In the genomic region with DNA sequence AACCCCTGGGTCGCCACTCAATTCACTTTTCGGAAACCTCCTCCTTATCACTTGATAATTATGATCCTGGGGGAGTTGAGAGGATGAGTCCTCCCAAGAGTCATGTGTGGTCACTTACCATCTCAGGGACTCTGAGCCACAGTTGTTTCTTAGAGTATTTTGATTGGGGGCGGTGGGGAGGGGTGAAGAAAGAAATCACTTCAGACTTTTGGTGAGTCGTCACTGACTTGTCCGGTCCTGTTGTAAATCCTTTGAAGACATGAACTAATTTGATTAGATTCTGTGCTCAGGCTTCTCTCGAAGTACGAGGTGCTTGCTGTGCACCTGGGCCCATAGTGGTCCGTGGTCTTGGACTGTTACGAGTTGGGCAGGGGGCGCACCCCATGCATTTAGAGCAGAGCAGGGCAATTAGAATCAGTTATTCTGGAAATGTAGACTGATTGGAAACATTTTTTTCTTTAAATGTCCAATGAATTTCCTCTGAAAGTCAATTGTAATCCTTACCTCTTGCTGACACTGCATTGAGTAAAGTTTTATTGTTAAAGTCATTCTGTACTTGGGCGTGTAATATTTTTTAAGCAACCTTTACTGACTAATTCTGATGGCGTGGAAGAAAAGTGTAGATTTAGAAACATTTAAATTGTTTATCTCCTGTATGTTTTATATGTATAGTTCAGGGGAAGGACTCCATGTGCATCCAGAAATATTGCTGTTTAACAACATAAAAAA, we compare ENCODE assay signal across 8 cellular contexts.
DNase-seq lines count a peak whose midpoint lies in the region; ATAC-seq and TF ChIP-seq lines count a peak whose summit lies in the region.

No MANE protein-coding gene starts in this region.

- H3K36me3 ChIP-seq in upper lobe of right lung = peaks cover 12% of the 10 kb centered on the region

- H3K4me1 Mint-ChIP-seq in activated CD8-positive, alpha-beta memory T cell treated with anti-CD3 and anti-CD28 coated beads, Interleukin-2, amount 10 ng/mL, durations not matched to agents 7 days and 5 days = peaks cover 33% of the 10 kb centered on the region
- peaks cover 33% of the 10 kb centered on the region for H3K4me1 Mint-ChIP-seq in stimulated activated memory B cell treated with anti-CD40 and anti-IgM and Interleukin-4, amounts not matched to agents 10 μg/mL and 1 μg/mL and 100 μg/mL, for 72 hours

- no peak for ATAC-seq in activated CD8-positive, alpha-beta memory T cell treated with anti-CD3 and anti-CD28 coated beads, Interleukin-2, amount 10 ng/mL, durations not matched to agents 7 days and 5 days
- no peak for ATAC-seq in stimulated activated memory B cell treated with anti-CD40 and anti-IgM and Interleukin-4, amounts not matched to agents 10 μg/mL and 1 μg/mL and 100 μg/mL, for 72 hours
- no peak for ATAC-seq in upper lobe of right lung

- H3K27ac ChIP-seq in upper lobe of right lung = no peak overlapping the region

- no peak for TF ChIP-seq CTCF in upper lobe of right lung (IDR thresholded peaks at IDR 0.05)

- H3K9me3 ChIP-seq in upper lobe of right lung = no peaks in the 10 kb centered on the region

- TF ChIP-seq POLR2A in erythroblast (IDR thresholded peaks at IDR 0.05; ENCODE audit: low read length) = peak; percentile 5

- intact Hi-C loops in upper lobe of right lung (cut with DNase I) = no loop called here

- H3K4me3 ChIP-seq in upper lobe of right lung = no peak overlapping the region

- H3K27me3 Mint-ChIP-seq in activated CD8-positive, alpha-beta memory T cell treated with anti-CD3 and anti-CD28 coated beads, Interleukin-2, amount 10 ng/mL, durations not matched to agents 7 days and 5 days = peaks cover 10% of the 10 kb centered on the region
- no peaks in the 10 kb centered on the region for H3K27me3 Mint-ChIP-seq in stimulated activated memory B cell treated with anti-CD40 and anti-IgM and Interleukin-4, amounts not matched to agents 10 μg/mL and 1 μg/mL and 100 μg/mL, for 72 hours

- no peaks in the 10 kb centered on the region for H3K9me3 Mint-ChIP-seq in activated CD8-positive, alpha-beta memory T cell treated with anti-CD3 and anti-CD28 coated beads, Interleukin-2, amount 10 ng/mL, durations not matched to agents 7 days and 5 days (ENCODE audit: low read depth)
- no peaks in the 10 kb centered on the region for H3K9me3 Mint-ChIP-seq in stimulated activated memory B cell treated with anti-CD40 and anti-IgM and Interleukin-4, amounts not matched to agents 10 μg/mL and 1 μg/mL and 100 μg/mL, for 72 hours

- peak overlapping the region; percentile 77 for H3K4me3 Mint-ChIP-seq in activated CD8-positive, alpha-beta memory T cell treated with anti-CD3 and anti-CD28 coated beads, Interleukin-2, amount 10 ng/mL, durations not matched to agents 7 days and 5 days
- H3K4me3 Mint-ChIP-seq in stimulated activated memory B cell treated with anti-CD40 and anti-IgM and Interleukin-4, amounts not matched to agents 10 μg/mL and 1 μg/mL and 100 μg/mL, for 72 hours = peak overlapping the region; percentile 60

- peak overlapping the region; percentile 32 for H3K27ac Mint-ChIP-seq in activated CD8-positive, alpha-beta memory T cell treated with anti-CD3 and anti-CD28 coated beads, Interleukin-2, amount 10 ng/mL, durations not matched to agents 7 days and 5 days
- peak overlapping the region; percentile 65 for H3K27ac Mint-ChIP-seq in stimulated activated memory B cell treated with anti-CD40 and anti-IgM and Interleukin-4, amounts not matched to agents 10 μg/mL and 1 μg/mL and 100 μg/mL, for 72 hours

- CTCF ChIA-PET in activated CD8-positive, alpha-beta memory T cell treated with anti-CD3 and anti-CD28 coated beads, Interleukin-2, amount 10 ng/mL, durations not matched to agents 7 days and 5 days (lab: Charles Lee) = interaction anchor here (2.2 kb wide), 1 partner anchor 97 kb away, joined by 4 read pairs; no protein-coding TSS in a partner anchor

- H3K27me3 ChIP-seq in upper lobe of right lung = no peaks in the 10 kb centered on the region

- peaks cover 19% of the 10 kb centered on the region for H3K4me1 ChIP-seq in upper lobe of right lung

- peaks cover 15% of the 10 kb centered on the region for H3K36me3 Mint-ChIP-seq in activated CD8-positive, alpha-beta memory T cell treated with anti-CD3 and anti-CD28 coated beads, Interleukin-2, amount 10 ng/mL, durations not matched to agents 7 days and 5 days
- peaks cover 1% of the 10 kb centered on the region for H3K36me3 Mint-ChIP-seq in stimulated activated memory B cell treated with anti-CD40 and anti-IgM and Interleukin-4, amounts not matched to agents 10 μg/mL and 1 μg/mL and 100 μg/mL, for 72 hours

- no peak for DNase-seq in activated CD8-positive, alpha-beta memory T cell treated with anti-CD3 and anti-CD28 coated beads, Interleukin-2, amount 10 ng/mL, durations not matched to agents 7 days and 5 days
- no peak for DNase-seq in activated CD8-positive, alpha-beta memory T cell treated with anti-CD3 and anti-CD28 coated beads, Interleukin-2, amount 50 U/mL, for 48 hours
- DNase-seq in RPMI7951 (ENCODE audit: low read depth) (peak; percentile 19), erythroblast (lab: John Stamatoyannopoulos, UW) (peak in 1 of 2 experiments; percentile 31), upper lobe of right lung (no peak), NCI-H1694 treated with DMSO at 0.1 percent for 48 hours (lab: John Stamatoyannopoulos, UW) (no peak), NK-92 (lab: John Stamatoyannopoulos, UW; ENCODE audit: unreplicated experiment) (no peak)
